ENCODE assay signal across 8 cellular contexts in the genomic region with DNA sequence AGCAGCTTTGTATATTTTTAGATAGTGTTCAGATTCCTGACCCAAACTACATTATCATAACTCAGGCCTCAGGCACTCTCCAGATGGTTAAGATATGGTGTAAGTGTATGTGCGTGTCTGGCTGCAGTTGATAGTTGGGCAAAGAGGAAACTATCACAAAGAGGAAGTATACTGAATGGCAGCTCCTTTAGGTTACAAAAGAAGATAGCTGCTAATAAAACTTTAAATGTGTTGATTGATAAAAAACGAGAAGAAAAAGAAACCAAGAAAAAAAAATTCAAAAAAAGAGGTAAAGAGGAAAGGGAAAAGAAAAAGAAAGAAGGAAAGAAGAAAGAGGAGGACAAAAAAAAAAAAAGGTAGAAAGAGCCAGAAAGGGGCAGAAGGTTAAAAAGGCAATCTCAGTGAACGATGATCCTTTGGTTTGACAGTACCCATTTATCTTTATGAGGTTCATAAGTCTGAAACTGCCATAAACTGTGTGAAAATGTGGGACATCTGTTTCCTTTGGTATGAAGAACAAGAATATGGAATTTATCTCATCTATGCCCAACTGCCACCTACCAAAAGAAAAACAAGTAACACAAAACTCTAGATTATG. TPM values are rescaled to one million over a fixed set of nuclear protein-coding genes. Genes with fewer than 3 reads are reported as not detected.
A peak's percentile ranks its signal among the peaks of the same experiment; 100 is the strongest.
DNase-seq lines count a peak whose midpoint lies in the region; ATAC-seq and TF ChIP-seq lines count a peak whose summit lies in the region.

No MANE protein-coding gene starts in this region.

- peak overlapping the region; percentile 25 for H3K27ac ChIP-seq in VCaP
- peak overlapping the region; percentile 37 for H3K27ac ChIP-seq in osteoblast (ENCODE audit: low read depth, low read length)
- no peak overlapping the region for H3K27ac ChIP-seq in effector memory CD4-positive, alpha-beta T cell (ENCODE audit: insufficient read depth, low read length, poor library complexity, severe bottlenecking)
- no peak overlapping the region for H3K27ac ChIP-seq in gastroesophageal sphincter

- H3K4me1 Mint-ChIP-seq in activated CD8-positive, alpha-beta T cell treated with anti-CD3 and anti-CD28 coated beads for 36 hours (ENCODE audit: low read depth) = peaks cover 39% of the 10 kb centered on the region
- H3K4me1 Mint-ChIP-seq in activated CD8-positive, alpha-beta T cell treated with anti-CD3 and anti-CD28 coated beads, Interleukin-2, amount 10 ng/mL, durations not matched to agents 7 days and 5 days (ENCODE audit: low read depth) = peaks cover 9% of the 10 kb centered on the region

- WGBS in gastroesophageal sphincter (ENCODE audit: low coverage in 1 of 2), 2 donors = 43 to 45% methylated on average over 2 to 3 of the region's 3 CpGs

- H2AFZ ChIP-seq in osteoblast (ENCODE audit: low read length) = no peak overlapping the region

- no peak for ATAC-seq in activated CD8-positive, alpha-beta T cell treated with anti-CD3 and anti-CD28 coated beads for 36 hours
- no peak for ATAC-seq in activated CD8-positive, alpha-beta T cell treated with anti-CD3 and anti-CD28 coated beads, Interleukin-2, amount 10 ng/mL, durations not matched to agents 7 days and 5 days
- ATAC-seq in HG03196 (IDR thresholded peaks at IDR 0.05; ENCODE audit: unreplicated experiment) = peak; percentile 83
- ATAC-seq in gastroesophageal sphincter = no peak

- H3K4me1 ChIP-seq in osteoblast (ENCODE audit: insufficient read depth, low read length) (peaks cover 26% of the 10 kb centered on the region), gastroesophageal sphincter (peaks cover 0 to 23% (median 0%) of the 10 kb centered on the region in 3 donors)
- H3K4me1 ChIP-seq in effector memory CD4-positive, alpha-beta T cell (ENCODE audit: control insufficient read depth, insufficient read depth, low read length, poor library complexity, severe bottlenecking) = no peaks in the 10 kb centered on the region

- H3K9me3 Mint-ChIP-seq in activated CD8-positive, alpha-beta T cell treated with anti-CD3 and anti-CD28 coated beads for 36 hours = no peaks in the 10 kb centered on the region
- no peaks in the 10 kb centered on the region for H3K9me3 Mint-ChIP-seq in activated CD8-positive, alpha-beta T cell treated with anti-CD3 and anti-CD28 coated beads, Interleukin-2, amount 10 ng/mL, durations not matched to agents 7 days and 5 days (ENCODE audit: insufficient read depth)

- TF ChIP-seq POLR2A in gastroesophageal sphincter (IDR thresholded peaks at IDR 0.05) = no peak

- H3K27me3 ChIP-seq in osteoblast (ENCODE audit: insufficient read depth, low read length) (no peaks in the 10 kb centered on the region), gastroesophageal sphincter (no peaks in the 10 kb centered on the region)
- no peaks in the 10 kb centered on the region for H3K27me3 ChIP-seq in effector memory CD4-positive, alpha-beta T cell (replicated peaks; ENCODE audit: control insufficient read depth, insufficient read depth, low read length, poor library complexity, severe bottlenecking)

- no peaks in the 10 kb centered on the region for H4K20me1 ChIP-seq in osteoblast (ENCODE audit: insufficient read depth, low read length)

- H3K9me3 ChIP-seq in osteoblast (ENCODE audit: low read depth, low read length) (no peaks in the 10 kb centered on the region), gastroesophageal sphincter (no peaks in the 10 kb centered on the region)
- no peaks in the 10 kb centered on the region for H3K9me3 ChIP-seq in effector memory CD4-positive, alpha-beta T cell (ENCODE audit: control insufficient read depth, low read length)

- no peaks in the 10 kb centered on the region for H3K27me3 Mint-ChIP-seq in activated CD8-positive, alpha-beta T cell treated with anti-CD3 and anti-CD28 coated beads for 36 hours
- no peaks in the 10 kb centered on the region for H3K27me3 Mint-ChIP-seq in activated CD8-positive, alpha-beta T cell treated with anti-CD3 and anti-CD28 coated beads, Interleukin-2, amount 10 ng/mL, durations not matched to agents 7 days and 5 days (ENCODE audit: low read depth)

- H3K36me3 ChIP-seq in osteoblast (ENCODE audit: insufficient read depth, low read length) = no peaks in the 10 kb centered on the region
- no peaks in the 10 kb centered on the region for H3K36me3 ChIP-seq in effector memory CD4-positive, alpha-beta T cell (ENCODE audit: control insufficient read depth, insufficient read depth, low read length)
- no peaks in the 10 kb centered on the region for H3K36me3 ChIP-seq in gastroesophageal sphincter

- CTCF ChIA-PET in activated CD8-positive, alpha-beta T cell treated with anti-CD3 and anti-CD28 coated beads for 36 hours (lab: Charles Lee) = interaction anchor here (0.7 kb wide), 1 partner anchor 22 kb away, joined by 3 read pairs; no protein-coding TSS in a partner anchor
- CTCF ChIA-PET in activated CD8-positive, alpha-beta T cell treated with anti-CD3 and anti-CD28 coated beads, Interleukin-2, amount 10 ng/mL, durations not matched to agents 7 days and 5 days (lab: Charles Lee) = interaction anchor here (0.8 kb wide), 1 partner anchor 26 kb away, joined by 3 read pairs; no protein-coding TSS in a partner anchor

- no peak overlapping the region for H3K4me3 ChIP-seq in osteoblast (ENCODE audit: insufficient read depth, low read length)
- H3K4me3 ChIP-seq in effector memory CD4-positive, alpha-beta T cell (ENCODE audit: insufficient read depth, low read depth, low read length, poor library complexity, severe bottlenecking) = no peak overlapping the region
- H3K4me3 ChIP-seq in gastroesophageal sphincter = no peak overlapping the region

- intact Hi-C loops in activated CD8-positive, alpha-beta T cell treated with anti-CD3 and anti-CD28 coated beads for 36 hours (cut with micrococcal nuclease) = no loop called here

- no peak overlapping the region for H3K4me2 ChIP-seq in osteoblast (ENCODE audit: insufficient read depth, low read length)

- POLR2A ChIA-PET in activated CD8-positive, alpha-beta T cell treated with anti-CD3 and anti-CD28 coated beads for 36 hours (lab: Charles Lee) = interaction anchor here (0.6 kb wide), 1 partner anchor 24 kb away, joined by 3 read pairs; no protein-coding TSS in a partner anchor
- POLR2A ChIA-PET in activated CD8-positive, alpha-beta T cell treated with anti-CD3 and anti-CD28 coated beads, Interleukin-2, amount 10 ng/mL, durations not matched to agents 7 days and 5 days (lab: Charles Lee) = interaction anchor here (0.7 kb wide), 1 partner anchor 1074 kb away, joined by 3 read pairs; no protein-coding TSS in a partner anchor

- peaks cover 22% of the 10 kb centered on the region for H3K36me3 Mint-ChIP-seq in activated CD8-positive, alpha-beta T cell treated with anti-CD3 and anti-CD28 coated beads for 36 hours (ENCODE audit: low read depth)
- H3K36me3 Mint-ChIP-seq in activated CD8-positive, alpha-beta T cell treated with anti-CD3 and anti-CD28 coated beads, Interleukin-2, amount 10 ng/mL, durations not matched to agents 7 days and 5 days (ENCODE audit: low read depth) = peaks cover 30% of the 10 kb centered on the region

- H3K79me2 ChIP-seq in osteoblast (ENCODE audit: insufficient read depth, low read length) = peaks cover 43% of the 10 kb centered on the region

- no peak overlapping the region for H3K4me3 Mint-ChIP-seq in activated CD8-positive, alpha-beta T cell treated with anti-CD3 and anti-CD28 coated beads for 36 hours
- H3K4me3 Mint-ChIP-seq in activated CD8-positive, alpha-beta T cell treated with anti-CD3 and anti-CD28 coated beads, Interleukin-2, amount 10 ng/mL, durations not matched to agents 7 days and 5 days = no peak overlapping the region

- H3K27ac Mint-ChIP-seq in activated CD8-positive, alpha-beta T cell treated with anti-CD3 and anti-CD28 coated beads for 36 hours = peak overlapping the region; percentile 46
- no peak overlapping the region for H3K27ac Mint-ChIP-seq in activated CD8-positive, alpha-beta T cell treated with anti-CD3 and anti-CD28 coated beads, Interleukin-2, amount 10 ng/mL, durations not matched to agents 7 days and 5 days

- TF ChIP-seq CTCF in activated CD8-positive, alpha-beta T cell treated with anti-CD3 and anti-CD28 coated beads for 36 hours (IDR thresholded peaks at IDR 0.05) = no peak
- no peak for TF ChIP-seq CTCF in VCaP (conservative IDR thresholded peaks at IDR 0.05)
- TF ChIP-seq CTCF in osteoblast (IDR thresholded peaks at IDR 0.05; ENCODE audit: extremely low read depth, low read depth, low read length) = no peak
- no peak for TF ChIP-seq CTCF in gastroesophageal sphincter (IDR thresholded peaks at IDR 0.05)

- no peak for DNase-seq in activated CD8-positive, alpha-beta T cell treated with anti-CD3 and anti-CD28 coated beads for 36 hours
- no peak for DNase-seq in activated CD8-positive, alpha-beta T cell treated with anti-CD3 and anti-CD28 coated beads, Interleukin-2, amount 10 ng/mL, durations not matched to agents 7 days and 5 days
- DNase-seq in osteoblast (ENCODE audit: insufficient read length, low spot score, missing footprints) = peak; percentile 39
- DNase-seq in effector memory CD4-positive, alpha-beta T cell = no peak
- DNase-seq in NCI-H748 (lab: John Stamatoyannopoulos, UW; ENCODE audit: unreplicated experiment) = no peak

- no peak for TF ChIP-seq EP300 in gastroesophageal sphincter (IDR thresholded peaks at IDR 0.05)

RNA-seq across cellular contexts. Expression of a gene that starts 42.2 kb away (rescaled TPM):
- 10 to 100 TPM; 46.0 to 47.1 TPM for total RNA-seq in activated CD8-positive, alpha-beta T cell treated with anti-CD3 and anti-CD28 coated beads for 36 hours
- 10 to 100 TPM; 57.1 to 61.4 TPM for total RNA-seq in activated CD8-positive, alpha-beta T cell treated with anti-CD3 and anti-CD28 coated beads, Interleukin-2, amount 10 ng/mL, durations not matched to agents 7 days and 5 days
- 27.9 and 34.8 TPM in 2 replicates for total RNA-seq in osteoblast
- total RNA-seq in gastroesophageal sphincter = 10 to 100 TPM; 26.9 to 55.0 (median 36.7) TPM

RNA-seq across cellular contexts. Expression of a gene that starts 45.8 kb away (rescaled TPM):
- 10 to 100 TPM; 18.0 to 19.8 TPM for total RNA-seq in activated CD8-positive, alpha-beta T cell treated with anti-CD3 and anti-CD28 coated beads for 36 hours
- 10 to 100 TPM; 23.3 to 25.3 TPM for total RNA-seq in activated CD8-positive, alpha-beta T cell treated with anti-CD3 and anti-CD28 coated beads, Interleukin-2, amount 10 ng/mL, durations not matched to agents 7 days and 5 days
- 25.9 and 29.7 TPM in 2 replicates for total RNA-seq in osteoblast
- total RNA-seq in gastroesophageal sphincter = 10 to 100 TPM; 57.2 to 65.5 (median 61.5) TPM

Comparison
In these comparisons a context has a peak if more than half of its experiments do, and no peak if none do; other contexts are left out.
1. H3K27ac ChIP-seq: peak in VCaP (single experiment) and osteoblast (single experiment); none in effector memory CD4-positive, alpha-beta T cell (single experiment) and gastroesophageal sphincter (0 of 4).